13 cellular contexts compared by ENCODE assay signal in the genomic region with DNA sequence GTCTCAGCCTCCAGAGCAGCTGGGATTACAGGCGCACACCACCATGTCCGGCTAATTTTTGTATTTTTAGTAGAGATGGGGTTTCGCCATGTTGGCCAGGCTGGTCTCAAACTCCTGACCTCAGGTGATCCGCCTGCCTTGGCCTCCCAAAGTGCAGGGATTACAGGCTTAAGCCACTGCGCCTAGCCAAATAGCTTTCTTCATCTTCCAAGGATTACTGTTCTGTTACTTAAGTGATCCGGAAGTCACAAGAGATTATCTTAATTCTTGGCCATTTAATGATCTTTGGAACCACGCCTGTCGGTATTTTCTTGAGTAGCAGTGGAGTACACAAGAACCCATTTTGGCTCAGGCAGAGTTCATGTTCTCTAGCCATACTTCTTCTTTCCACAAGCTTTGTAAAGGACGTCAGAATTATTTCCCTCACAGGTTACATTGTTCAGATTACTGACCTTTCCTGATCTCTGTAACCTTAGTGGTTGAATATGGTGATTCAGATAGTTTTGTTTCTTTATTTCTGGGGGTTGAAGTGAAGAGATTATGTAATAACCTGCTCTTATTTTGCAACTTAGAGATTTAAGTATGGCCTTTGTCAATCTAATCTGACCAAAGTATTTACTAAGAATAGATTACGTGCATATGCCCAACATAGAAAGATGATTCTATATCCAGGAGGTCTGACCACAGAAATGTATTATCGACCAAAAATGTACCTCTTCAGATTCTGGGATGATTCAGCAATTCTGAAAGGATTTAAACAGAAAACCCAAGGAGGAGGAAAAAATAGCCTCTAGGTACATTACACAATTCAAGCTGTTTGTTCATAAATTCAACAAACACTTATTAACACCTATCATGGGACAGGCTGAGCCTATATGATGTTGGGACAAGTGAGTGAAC.
DNase-seq lines count a peak whose midpoint lies in the region; ATAC-seq, FAIRE-seq and TF ChIP-seq lines count a peak whose summit lies in the region.
"Had no signal": no experiment of that assay in that cellular context is flagged by ENCODE, and none has a peak within 500 bp of the region (broad histone marks: within the 10 kb centered on the region; RNA-seq: fewer than 3 reads in every experiment).

No MANE protein-coding gene starts in this region.

- H3K9ac ChIP-seq in astrocyte (ENCODE audit: low read length) = peak overlapping the region; percentile 64

- H3K9me3 ChIP-seq in astrocyte (ENCODE audit: insufficient read depth, low read depth, low read length) (no peaks in the 10 kb centered on the region), lower lobe of right lung (no peaks in the 10 kb centered on the region), right atrium auricular region (no peaks in the 10 kb centered on the region)
- H3K9me3 ChIP-seq: heart left ventricle had no signal

- TF ChIP-seq CTCF in BJ (IDR thresholded peaks at IDR 0.05; ENCODE audit: insufficient read depth, low read depth, low read length) (no peak), astrocyte (IDR thresholded peaks at IDR 0.05; ENCODE audit: insufficient read depth, low read depth, low read length) (no peak), lower lobe of right lung (IDR thresholded peaks at IDR 0.05) (no peak), right atrium auricular region (IDR thresholded peaks at IDR 0.05) (no peak)

- H4K20me1 ChIP-seq in astrocyte (ENCODE audit: insufficient read depth, low read length) = no peaks in the 10 kb centered on the region

- H3K9me3 Mint-ChIP-seq in astrocyte (ENCODE audit: unreplicated experiment) = peaks cover 17% of the 10 kb centered on the region
- H3K9me3 Mint-ChIP-seq: central memory CD8-positive, alpha-beta T cell; stimulated activated naive CD8-positive, alpha-beta T cell treated with anti-CD3 and anti-CD28 coated beads, Interleukin-15, Interleukin-2, amounts not matched to agents 100 ng/mL and 50 ng/mL, for 24 hours had no signal

- intact Hi-C loops in lower lobe of right lung (cut with DNase I) = no loop called here

- POLR2A ChIA-PET in BJ (lab: Charles Lee) = interaction anchor here (0.8 to 1.0 kb wide), 2 partner anchors 12 to 37 kb away, joined by 3 to 4 read pairs; no protein-coding TSS in a partner anchor

- no peaks in the 10 kb centered on the region for H3K27me3 Mint-ChIP-seq in astrocyte (ENCODE audit: low read depth, unreplicated experiment)
- H3K27me3 Mint-ChIP-seq: central memory CD8-positive, alpha-beta T cell; stimulated activated naive CD8-positive, alpha-beta T cell treated with anti-CD3 and anti-CD28 coated beads, Interleukin-15, Interleukin-2, amounts not matched to agents 100 ng/mL and 50 ng/mL, for 24 hours; T-helper 17 cell had no signal

- CTCF ChIA-PET in BJ (lab: Yijun Ruan, JAX) = interaction anchor here (1.0 to 1.5 kb wide), 9 partner anchors 9 to 187 kb away, joined by 3 to 6 read pairs (median 3); no protein-coding TSS in a partner anchor

- no peaks in the 10 kb centered on the region for H3K79me2 ChIP-seq in astrocyte (ENCODE audit: insufficient read depth, low read length)

- H3K27ac Mint-ChIP-seq in astrocyte (ENCODE audit: unreplicated experiment) = peak overlapping the region; percentile 29
- H3K27ac Mint-ChIP-seq: IgD-negative memory B cell; stimulated activated naive CD8-positive, alpha-beta T cell treated with anti-CD3 and anti-CD28 coated beads, Interleukin-15, Interleukin-2, amounts not matched to agents 100 ng/mL and 50 ng/mL, for 24 hours; T-helper 17 cell had no signal

- peaks cover 28% of the 10 kb centered on the region for H3K4me1 ChIP-seq in astrocyte (ENCODE audit: insufficient read depth, low read length)
- no peaks in the 10 kb centered on the region for H3K4me1 ChIP-seq in lower lobe of right lung
- H3K4me1 ChIP-seq in right atrium auricular region = no peaks in the 10 kb centered on the region

- H3K4me3 Mint-ChIP-seq in astrocyte (ENCODE audit: unreplicated experiment) = no peak overlapping the region
- H3K4me3 Mint-ChIP-seq: central memory CD8-positive, alpha-beta T cell; IgD-negative memory B cell; stimulated activated naive CD8-positive, alpha-beta T cell treated with anti-CD3 and anti-CD28 coated beads, Interleukin-15, Interleukin-2, amounts not matched to agents 100 ng/mL and 50 ng/mL, for 24 hours; T-helper 17 cell had no signal

- H3K27me3 ChIP-seq in BJ (ENCODE audit: control insufficient read depth, insufficient read depth, low read length) (no peaks in the 10 kb centered on the region), astrocyte (ENCODE audit: insufficient read depth, low read length) (no peaks in the 10 kb centered on the region), lower lobe of right lung (ENCODE audit: low read depth) (no peaks in the 10 kb centered on the region), right atrium auricular region (no peaks in the 10 kb centered on the region)
- H3K27me3 ChIP-seq: heart left ventricle had no signal

- DNase-seq in BJ (ENCODE audit: low read depth) (peak; percentile 91), MV-4-11 (lab: John Stamatoyannopoulos, UW) (peak; percentile 96), astrocyte (ENCODE audit: low read depth) (peak; percentile 99), lower lobe of right lung (no peak), right atrium auricular region (ENCODE audit: low spot score) (no peak), NCI-H1048 (lab: John Stamatoyannopoulos, UW) (no peak), NCI-H510A treated with DMSO at 0.1 percent for 48 hours (lab: John Stamatoyannopoulos, UW) (no peak), activated T-cell treated with anti-CD3 and anti-CD28 coated beads for 4 hours (no peak)
- DNase-seq: heart left ventricle, T-helper 17 cell had no signal

- H3K4me1 Mint-ChIP-seq in astrocyte (ENCODE audit: low read depth, unreplicated experiment) = peaks cover 25% of the 10 kb centered on the region
- H3K4me1 Mint-ChIP-seq: central memory CD8-positive, alpha-beta T cell; T-helper 17 cell had no signal

- peaks cover 6% of the 10 kb centered on the region for H3K36me3 Mint-ChIP-seq in astrocyte (ENCODE audit: low read depth, unreplicated experiment)
- H3K36me3 Mint-ChIP-seq: IgD-negative memory B cell had no signal

- H3K4me2 ChIP-seq in astrocyte (ENCODE audit: low read length) = no peak overlapping the region

- peak; percentile 98 for FAIRE-seq in astrocyte (lab: Jason Lieb, UNC)

- peak overlapping the region; percentile 90 for H3K27ac ChIP-seq in astrocyte (ENCODE audit: low read depth, low read length)
- no peak overlapping the region for H3K27ac ChIP-seq in lower lobe of right lung
- H3K27ac ChIP-seq in right atrium auricular region = no peak overlapping the region
- H3K27ac ChIP-seq: heart left ventricle had no signal

- no peak overlapping the region for H3K4me3 ChIP-seq in BJ (ENCODE audit: low read depth, low read length)
- no peak overlapping the region for H3K4me3 ChIP-seq in astrocyte (ENCODE audit: insufficient read depth, low read depth, low read length)
- H3K4me3 ChIP-seq in lower lobe of right lung = no peak overlapping the region
- H3K4me3 ChIP-seq in right atrium auricular region = no peak overlapping the region
- H3K4me3 ChIP-seq: heart left ventricle had no signal

- H2AFZ ChIP-seq in astrocyte (ENCODE audit: low read depth, low read length) = no peak overlapping the region

- H3K36me3 ChIP-seq in BJ (ENCODE audit: control insufficient read depth, insufficient read depth, low read length) = no peaks in the 10 kb centered on the region
- H3K36me3 ChIP-seq in astrocyte (ENCODE audit: insufficient read depth, low read length) = no peaks in the 10 kb centered on the region
- no peaks in the 10 kb centered on the region for H3K36me3 ChIP-seq in lower lobe of right lung
- no peaks in the 10 kb centered on the region for H3K36me3 ChIP-seq in right atrium auricular region
- H3K36me3 ChIP-seq: heart left ventricle had no signal

- ATAC-seq in lower lobe of right lung = peak; percentile 82 to 88
- ATAC-seq: heart left ventricle, T-helper 17 cell had no signal

Comparison
In these comparisons a context has a peak if more than half of its experiments do, and no peak if none do; other contexts are left out.
1. DNase-seq: peak in BJ (single experiment), MV-4-11 (single experiment) and astrocyte (single experiment); none in lower lobe of right lung (single experiment), right atrium auricular region (single experiment), NCI-H1048 (single experiment), NCI-H510A treated with DMSO at 0.1 percent for 48 hours (single experiment) and activated T-cell treated with anti-CD3 and anti-CD28 coated beads for 4 hours (single experiment).